In genomic region chr5:143154495-143155375, GRCh38 we compare ENCODE assay signal across 13 cellular contexts.
DNase-seq lines count a peak whose midpoint lies in the region; ATAC-seq, FAIRE-seq and TF ChIP-seq lines count a peak whose summit lies in the region.
"Had no signal": no experiment of that assay in that cellular context is flagged by ENCODE, and none has a peak within 500 bp of the region (broad histone marks: within the 10 kb centered on the region; RNA-seq: fewer than 3 reads in every experiment).

No MANE protein-coding gene starts in this region.

- H4K20me1 ChIP-seq in HCT116 (ENCODE audit: insufficient read depth): no peaks in the 10 kb centered on the region

- no peak overlapping the region for H3K9ac ChIP-seq in HCT116 (ENCODE audit: low read length)

- intact Hi-C loops in HCT116 (cut with micrococcal nuclease): no loop called here

- FAIRE-seq in GM19239 (lab: Jason Lieb, UNC): no peak

- H3K79me2 ChIP-seq in HCT116 (ENCODE audit: insufficient read depth, low read length): no peaks in the 10 kb centered on the region

- H3K4me3 ChIP-seq in HCT116 (replicated peaks in 1 of 2; ENCODE audit: low read depth in 1 of 2, low read length in 2 of 2) (no peak overlapping the region), brain microvascular endothelial cell (ENCODE audit: low read depth, low read length) (no peak overlapping the region)

- TF ChIP-seq RAD21 in HCT116 (IDR thresholded peaks at IDR 0.05; ENCODE audit: low read depth): no peak

- TF ChIP-seq CTCF in HCT116 (IDR thresholded peaks at IDR 0.05 in 2 of 3, conservative IDR thresholded peaks at IDR 0.05 in 1 of 3; ENCODE audit: borderline replicate concordance in 1 of 3, insufficient read depth in 1 of 3, low read depth in 2 of 3, low read length in 2 of 3) (no peak), brain microvascular endothelial cell (IDR thresholded peaks at IDR 0.05; ENCODE audit: low read depth, low read length, missing control alignments) (no peak)

- H3K27me3 ChIP-seq in HCT116 (ENCODE audit: insufficient read depth, low read length): no peaks in the 10 kb centered on the region
- H3K27me3 ChIP-seq in brain microvascular endothelial cell (replicated peaks): no peaks in the 10 kb centered on the region

- POLR2A ChIA-PET in HCT116 (lab: Charles Lee): no interaction called here

- H3K9me3 ChIP-seq in HCT116 (ENCODE audit: control insufficient read depth in 1 of 2, insufficient read depth in 1 of 2, low read depth in 1 of 2, low read length in 2 of 2): no peaks in the 10 kb centered on the region

- DNase-seq in HCT116 (ENCODE audit: low read depth, low spot score) (no peak), brain microvascular endothelial cell (no peak), immature natural killer cell (no peak), GM19239 (ENCODE audit: insufficient read length, low spot score) (no peak)
- DNase-seq in stimulated activated effector memory CD8-positive, alpha-beta T cell treated with anti-CD3 and anti-CD28 coated beads, Interleukin-12 subunit alpha, Interleukin-12 subunit beta, amount 100 ng/mL, for 72 hours (ENCODE audit: low spot score in 2 of 2): no peak
- DNase-seq: anterior cingulate cortex, COR-L47, head of caudate nucleus, NCI-H2029 had no signal

- H3K4me3 Mint-ChIP-seq in immature natural killer cell: no peak overlapping the region
- H3K4me3 Mint-ChIP-seq in stimulated activated effector memory CD8-positive, alpha-beta T cell treated with anti-CD3 and anti-CD28 coated beads, Interleukin-12 subunit alpha, Interleukin-12 subunit beta, amount 100 ng/mL, for 72 hours: no peak overlapping the region
- H3K4me3 Mint-ChIP-seq: neural crest cell had no signal

- in situ Hi-C loops in brain microvascular endothelial cell (cut with HindIII; ENCODE audit: low pct_ligation_motif_present, low sequenced_read_pairs): no loop called here

- no peaks in the 10 kb centered on the region for H3K9me3 Mint-ChIP-seq in immature natural killer cell
- no peaks in the 10 kb centered on the region for H3K9me3 Mint-ChIP-seq in stimulated activated effector memory CD8-positive, alpha-beta T cell treated with anti-CD3 and anti-CD28 coated beads, Interleukin-12 subunit alpha, Interleukin-12 subunit beta, amount 100 ng/mL, for 72 hours

- peaks cover 10 to 28% of the 10 kb centered on the region in 2 donors for H3K4me1 Mint-ChIP-seq in immature natural killer cell
- peaks cover 6% of the 10 kb centered on the region for H3K4me1 Mint-ChIP-seq in stimulated activated effector memory CD8-positive, alpha-beta T cell treated with anti-CD3 and anti-CD28 coated beads, Interleukin-12 subunit alpha, Interleukin-12 subunit beta, amount 100 ng/mL, for 72 hours
- H3K4me1 Mint-ChIP-seq: neural crest cell had no signal

- no peak for TF ChIP-seq POLR2A in HCT116 (IDR thresholded peaks at IDR 0.05; ENCODE audit: borderline replicate concordance, extremely low read depth, insufficient read depth, insufficient read length)

- peak overlapping the region; percentile 55 for H3K4me2 ChIP-seq in HCT116 (ENCODE audit: low read length)

- H3K9me2 ChIP-seq in HCT116 (ENCODE audit: insufficient read depth): no peaks in the 10 kb centered on the region

- H3K36me3 ChIP-seq in HCT116 (ENCODE audit: control insufficient read depth in 1 of 2, insufficient read depth in 2 of 2, low read length in 2 of 2) (no peaks in the 10 kb centered on the region), brain microvascular endothelial cell (replicated peaks) (no peaks in the 10 kb centered on the region)

- H3K27ac Mint-ChIP-seq in immature natural killer cell: peak overlapping the region in 4 of 6 donors; percentile 10 to 60 (median 24)
- H3K27ac Mint-ChIP-seq in stimulated activated effector memory CD8-positive, alpha-beta T cell treated with anti-CD3 and anti-CD28 coated beads, Interleukin-12 subunit alpha, Interleukin-12 subunit beta, amount 100 ng/mL, for 72 hours: peak overlapping the region; percentile 72

- H3K4me1 ChIP-seq in HCT116 (ENCODE audit: control insufficient read depth in 1 of 2, insufficient read depth in 2 of 2, low read length in 2 of 2): peaks cover 3 to 17% of the 10 kb centered on the region in 2 experiments

- ATAC-seq in HCT116: peak; percentile 78
- no peak for ATAC-seq in stimulated activated effector memory CD8-positive, alpha-beta T cell treated with anti-CD3 and anti-CD28 coated beads, Interleukin-12 subunit alpha, Interleukin-12 subunit beta, amount 100 ng/mL, for 72 hours
- ATAC-seq in GM19035 (IDR thresholded peaks at IDR 0.05; ENCODE audit: unreplicated experiment): no peak
- ATAC-seq in GM21423 (IDR thresholded peaks at IDR 0.05; ENCODE audit: unreplicated experiment): no peak
- ATAC-seq in HG03108 (IDR thresholded peaks at IDR 0.05; ENCODE audit: unreplicated experiment): no peak

- peaks cover 0 to 5% (median 3%) of the 10 kb centered on the region in 3 donors for H3K27me3 Mint-ChIP-seq in immature natural killer cell (ENCODE audit: low read depth in 3 of 3)

- no TSS peak for BruUV-seq in HCT116 (replicated peaks; lab: Mats Ljungman, UMichigan)

- no peak overlapping the region for H2AFZ ChIP-seq in HCT116 (ENCODE audit: low read depth, low read length, poor library complexity, severe bottlenecking)

- peaks cover 17 to 33% (median 31%) of the 10 kb centered on the region in 3 donors for H3K36me3 Mint-ChIP-seq in immature natural killer cell
- H3K36me3 Mint-ChIP-seq in stimulated activated effector memory CD8-positive, alpha-beta T cell treated with anti-CD3 and anti-CD28 coated beads, Interleukin-12 subunit alpha, Interleukin-12 subunit beta, amount 100 ng/mL, for 72 hours: peaks cover 16% of the 10 kb centered on the region

- RAD21 ChIA-PET in HCT116 (lab: Charles Lee; ENCODE audit: low non-redundant PET in 1 of 2, low total read pairs in 2 of 2, uncharacterized antibody in 2 of 2, unreplicated experiment in 2 of 2): no interaction called here

- H3K27ac ChIP-seq in HCT116 (ENCODE audit: low read depth, low read length) (no peak overlapping the region; the same call in 1 of the 2 replicates), brain microvascular endothelial cell (peak overlapping the region; percentile 66)

- CTCF ChIA-PET in HCT116 (lab: Charles Lee): no interaction called here

TF ChIP-seq in HCT116, 20 proteins besides CTCF, POLR2A, EP300 and RAD21:
- TF ChIP-seq TCF7L2 (IDR thresholded peaks at IDR 0.05; ENCODE audit: borderline replicate concordance, extremely low read depth, insufficient read depth, insufficient read length) (no peak), EZH2phosphoT487 (IDR thresholded peaks at IDR 0.05; ENCODE audit: borderline replicate concordance) (no peak), ZNF274 (IDR thresholded peaks at IDR 0.05; ENCODE audit: low read depth, low read length) (no peak), FOSL1 (IDR thresholded peaks at IDR 0.05; ENCODE audit: low read depth) (0 out of 2 replicates have a peak, but pooled peaks have one; percentile 19), REST (IDR thresholded peaks at IDR 0.05; ENCODE audit: low read depth) (no peak), MAX (IDR thresholded peaks at IDR 0.05) (no peak), SP1 (IDR thresholded peaks at IDR 0.05; ENCODE audit: low read depth) (0 out of 2 replicates have a peak, but pooled peaks have one; percentile 16), ELF1 (IDR thresholded peaks at IDR 0.05; ENCODE audit: borderline replicate concordance, low read depth) (no peak), ZFX (IDR thresholded peaks at IDR 0.05) (no peak), EGR1 (IDR thresholded peaks at IDR 0.05; ENCODE audit: low read depth) (no peak)
